ENCODE assay signal across 8 cellular contexts in the genomic region with DNA sequence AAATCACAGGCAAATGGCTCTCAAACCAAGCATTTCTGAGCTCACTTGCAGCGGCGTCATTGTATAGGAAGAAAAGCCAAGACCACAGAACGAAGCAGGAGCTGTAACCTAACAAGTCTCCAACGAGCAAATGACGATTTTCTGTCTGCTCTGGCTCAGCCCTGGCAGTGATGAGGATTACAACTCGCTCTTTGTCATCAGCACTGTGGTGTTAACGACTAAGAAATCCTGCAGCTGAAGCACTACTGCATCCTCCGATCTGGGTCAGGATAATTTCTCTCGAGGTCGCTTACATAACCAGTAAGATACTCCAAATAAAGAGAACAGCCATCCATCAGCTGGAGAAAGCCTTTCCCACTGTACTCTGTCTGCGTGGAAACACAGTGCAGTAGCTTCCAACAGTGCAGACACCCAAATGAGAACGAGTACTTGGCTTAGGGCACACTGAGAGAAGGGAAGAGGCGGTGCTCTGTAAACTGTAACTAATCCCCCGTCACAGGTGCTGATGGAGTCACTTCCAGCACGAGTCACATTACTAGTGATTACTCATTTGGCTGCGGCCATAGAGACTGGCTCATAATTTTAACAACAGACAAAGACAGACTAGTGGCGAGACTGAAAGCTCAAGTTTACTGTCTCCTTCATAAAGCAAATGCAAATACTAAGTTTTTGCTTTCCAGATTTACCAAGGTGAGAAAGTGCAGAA.
DNase-seq lines count a peak whose midpoint lies in the region; ATAC-seq, FAIRE-seq and TF ChIP-seq lines count a peak whose summit lies in the region.

No MANE protein-coding gene starts in this region.

- peaks cover 35% of the 10 kb centered on the region for H3K4me1 Mint-ChIP-seq in activated B cell treated with CpG ODN at 0.5 μM for 24 hours

- no peaks in the 10 kb centered on the region for H3K9me3 ChIP-seq in keratinocyte (ENCODE audit: control insufficient read depth, low read depth, low read length)

- no peaks in the 10 kb centered on the region for H4K20me1 ChIP-seq in keratinocyte (ENCODE audit: control insufficient read depth, extremely low read depth, insufficient read depth, low read length)

- POLR2A ChIA-PET in activated B cell treated with CpG ODN at 0.5 μM for 24 hours (lab: Charles Lee), result interaction anchor here (0.5 to 4.8 kb wide), 24 partner anchors 11 to 1369 kb away, joined by 3 to 78 read pairs (median 5); a partner anchor contains a TSS

- no peaks in the 10 kb centered on the region for H3K27me3 Mint-ChIP-seq in activated B cell treated with CpG ODN at 0.5 μM for 24 hours

- peaks cover 61% of the 10 kb centered on the region for H3K79me2 ChIP-seq in keratinocyte (ENCODE audit: control insufficient read depth, insufficient read depth, low read length)

- peak overlapping the region; percentile 96 for H3K9ac ChIP-seq in keratinocyte (ENCODE audit: control insufficient read depth, extremely low read depth, insufficient read depth, low read length)

- intact Hi-C loops in activated B cell treated with CpG ODN at 0.5 μM for 24 hours (cut with micrococcal nuclease), result loop anchor here (1.0 to 5.0 kb wide), 15 partner anchors 33 to 1367 kb away; a partner anchor contains a TSS

- H3K27ac Mint-ChIP-seq in activated B cell treated with CpG ODN at 0.5 μM for 24 hours, result peak overlapping the region; percentile 98

- H3K4me3 ChIP-seq in keratinocyte (ENCODE audit: control insufficient read depth in 2 of 3, extremely low read depth in 1 of 3, insufficient read depth in 2 of 3, low read depth in 1 of 3, low read length in 3 of 3), result peak overlapping the region; percentile 54 to 88 (median 83)

- peak overlapping the region; percentile 99 for H3K4me3 Mint-ChIP-seq in activated B cell treated with CpG ODN at 0.5 μM for 24 hours

- DNase-seq in AG08395 (ENCODE audit: low spot score), result peak; percentile 87
- peak; percentile 77 for DNase-seq in NCI-H2196 (lab: John Stamatoyannopoulos, UW; ENCODE audit: unreplicated experiment)
- DNase-seq in activated B cell treated with CpG ODN at 0.5 μM for 24 hours, result peak; percentile 52
- peak; percentile 95 for DNase-seq in cerebellar cortex (ENCODE audit: low spot score)
- peak; percentile 79 for DNase-seq in keratinocyte (ENCODE audit: low read depth, low spot score)
- peak; percentile 80 for DNase-seq in stimulated activated CD4-positive, alpha-beta T cell treated with anti-CD3 and anti-CD28 coated beads, Interleukin-15, amount 100 ng/mL, for 24 hours

- no peak overlapping the region for H2AFZ ChIP-seq in keratinocyte (ENCODE audit: control insufficient read depth, low read length)

- peak; percentile 95 for ATAC-seq in GM18868 (IDR thresholded peaks at IDR 0.05; ENCODE audit: unreplicated experiment)
- peak; percentile 91 for ATAC-seq in HG03108 (IDR thresholded peaks at IDR 0.05; ENCODE audit: unreplicated experiment)
- ATAC-seq in activated B cell treated with CpG ODN at 0.5 μM for 24 hours (ENCODE audit: low read depth), result peak; percentile 89

- no peaks in the 10 kb centered on the region for H3K9me3 Mint-ChIP-seq in activated B cell treated with CpG ODN at 0.5 μM for 24 hours

- peak overlapping the region; percentile 97 for H3K27ac ChIP-seq in keratinocyte (ENCODE audit: control insufficient read depth, insufficient read depth, low read length)

- H3K9me1 ChIP-seq in keratinocyte (ENCODE audit: control insufficient read depth, extremely low read depth, insufficient read depth, low read length), result no peaks in the 10 kb centered on the region

- no peaks in the 10 kb centered on the region for H3K27me3 ChIP-seq in keratinocyte (ENCODE audit: control insufficient read depth, extremely low read depth, insufficient read depth, low read length)

- peak overlapping the region; percentile 79 for H3K4me2 ChIP-seq in keratinocyte (ENCODE audit: control insufficient read depth, extremely low read depth, insufficient read depth, low read depth, low read length)

- H3K36me3 ChIP-seq in keratinocyte (ENCODE audit: control insufficient read depth in 2 of 2, extremely low read depth in 1 of 2, insufficient read depth in 2 of 2, low read length in 2 of 2), result no peaks in the 10 kb centered on the region

- CTCF ChIA-PET in activated B cell treated with CpG ODN at 0.5 μM for 24 hours (lab: Charles Lee), result interaction anchor here (0.8 to 1.9 kb wide), 9 partner anchors 13 to 451 kb away, joined by 3 to 11 read pairs (median 5); no protein-coding TSS in a partner anchor

- dilution Hi-C loops in keratinocyte (cut with MboI; ENCODE audit: extremely low pct_ligation_motif_present, low sequenced_read_pairs), result no loop called here

- TF ChIP-seq CTCF in activated B cell treated with CpG ODN at 0.5 μM for 24 hours (IDR thresholded peaks at IDR 0.05) (no peak), keratinocyte (optimal IDR thresholded peaks at IDR 0.05 in 1 of 3, IDR thresholded peaks at IDR 0.05 in 1 of 3, conservative IDR thresholded peaks at IDR 0.05 in 1 of 3; ENCODE audit: extremely low read depth in 1 of 3, insufficient read depth in 2 of 3, low read length in 3 of 3) (peak in 2 of 3 experiments; percentile 7 to 42)

- peaks cover 26% of the 10 kb centered on the region for H3K36me3 Mint-ChIP-seq in activated B cell treated with CpG ODN at 0.5 μM for 24 hours (ENCODE audit: low read depth)

- FAIRE-seq in keratinocyte (lab: Jason Lieb, UNC), result peak; percentile 98

- peaks cover 5% of the 10 kb centered on the region for H3K4me1 ChIP-seq in keratinocyte (ENCODE audit: control insufficient read depth, extremely low read depth, insufficient read depth, low read length)

Comparison
In these comparisons a context has a peak if more than half of its experiments do, and no peak if none do; other contexts are left out.
1. Peak in every context shown above with its lines: DNase-seq, ATAC-seq, H3K4me3 ChIP-seq and H3K27ac ChIP-seq.